8 cellular contexts compared by ENCODE assay signal in the genomic region with DNA sequence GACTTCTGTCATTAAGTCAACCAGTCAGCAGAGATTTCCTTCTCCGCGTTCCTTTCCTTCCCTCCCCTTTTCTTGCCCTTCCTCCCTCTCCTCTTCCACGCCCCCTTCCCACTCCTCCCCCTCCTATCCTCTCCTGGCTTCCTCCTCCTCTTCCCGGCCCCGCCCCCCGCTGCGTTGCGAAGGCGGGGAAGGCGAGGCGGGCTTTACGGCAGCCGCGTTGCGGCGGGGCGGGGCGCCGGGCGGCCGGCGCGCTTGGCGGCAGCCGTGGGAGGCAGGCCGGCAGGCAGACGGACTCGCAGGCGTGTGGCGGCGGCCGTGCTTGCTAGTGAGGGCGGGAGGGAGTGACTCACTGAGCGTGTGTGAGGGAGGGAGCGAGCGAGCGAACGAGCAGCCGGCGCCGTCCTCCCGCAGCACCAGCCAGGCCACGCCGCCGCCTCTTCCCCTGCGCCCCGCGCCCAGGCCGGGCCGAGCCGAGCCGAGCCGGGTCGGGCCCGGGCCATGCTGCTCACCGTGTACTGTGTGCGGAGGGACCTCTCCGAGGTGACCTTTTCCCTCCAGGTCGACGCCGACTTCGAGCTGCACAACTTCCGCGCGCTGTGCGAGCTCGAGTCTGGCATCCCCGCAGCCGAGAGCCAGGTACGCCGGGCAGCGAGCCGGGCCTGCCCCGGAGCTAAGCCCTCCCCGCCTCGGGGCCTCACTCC. TPM values are rescaled to one million over a fixed set of nuclear protein-coding genes. Genes with fewer than 3 reads are reported as not detected.
A peak's percentile ranks its signal among the peaks of the same experiment; 100 is the strongest.
DNase-seq lines count a peak whose midpoint lies in the region; ATAC-seq and TF ChIP-seq lines count a peak whose summit lies in the region.

A gene (plus strand): TSS at position 286 of the 701 bp plus-strand sequence. CDS start 213 bp downstream, at position 499.

- peaks cover 51% of the 10 kb centered on the region for H3K4me1 Mint-ChIP-seq in CD4-positive, alpha-beta T cell (ENCODE audit: low read depth)

- H3K9me3 ChIP-seq in CD4-positive, alpha-beta T cell (ENCODE audit: control insufficient read depth, low read length), result no peaks in the 10 kb centered on the region

- peak within 1 kb of the TSS; percentile 89 for H3K27ac Mint-ChIP-seq in CD4-positive, alpha-beta T cell

- DNase-seq in CD4-positive, alpha-beta T cell, result peak; percentile 84 to 95 (median 90)
- DNase-seq in HT-29 (ENCODE audit: low spot score) (peak; percentile 98), medulla oblongata (ENCODE audit: extremely low spot score) (peak; percentile 99)
- peak; percentile 93 for DNase-seq in NK-92 treated with Interleukin-12 subunit alpha and Interleukin-12 subunit beta, amount 100 ng/mL, for 24 hours (lab: John Stamatoyannopoulos, UW)
- DNase-seq in effector CD8-positive, alpha-beta T cell (lab: John Stamatoyannopoulos, UW), result peak; percentile 94
- DNase-seq in stimulated activated CD4-positive, alpha-beta T cell treated with anti-CD3 and anti-CD28 coated beads, TNF-alpha, amount 100 ng/mL, for 48 hours (ENCODE audit: low read depth in 3 of 3), result peak; percentile 87 to 92 (median 91)

- POLR2A ChIA-PET in CD4-positive, alpha-beta T cell (lab: Charles Lee), result interaction anchor here (0.8 to 3.3 kb wide), 5 partner anchors 38 to 90 kb away, joined by 3 to 33 read pairs (median 4); no protein-coding TSS in a partner anchor
- POLR2A ChIA-PET in activated CD8-positive, alpha-beta memory T cell treated with anti-CD3 and anti-CD28 coated beads for 36 hours (lab: Charles Lee), result interaction anchor here (1.0 to 1.8 kb wide), 4 partner anchors 10 to 90 kb away, joined by 3 to 14 read pairs (median 4); a partner anchor contains a TSS

- intact Hi-C loops in CD4-positive, alpha-beta T cell (cut with DNase I, micrococcal nuclease), result loop anchor here (1.0 to 10.0 kb wide), 8 partner anchors 14 to 597 kb away; a partner anchor contains a TSS

- peaks cover 7% of the 10 kb centered on the region for H3K36me3 Mint-ChIP-seq in CD4-positive, alpha-beta T cell (ENCODE audit: low read depth)

- H3K27me3 Mint-ChIP-seq in CD4-positive, alpha-beta T cell, result no peaks in the 10 kb centered on the region

- no peaks in the 10 kb centered on the region for H3K27me3 ChIP-seq in CD4-positive, alpha-beta T cell (ENCODE audit: control insufficient read depth, insufficient read depth, low read length)

- no peak for TF ChIP-seq CTCF in CD4-positive, alpha-beta T cell (IDR thresholded peaks at IDR 0.05)

- H3K9me3 Mint-ChIP-seq in CD4-positive, alpha-beta T cell, result no peaks in the 10 kb centered on the region

- ATAC-seq in CD4-positive, alpha-beta T cell (ENCODE audit: poor library complexity), result peak; percentile 90
- ATAC-seq in GM19467 (IDR thresholded peaks at IDR 0.05; ENCODE audit: unreplicated experiment), result peak; percentile 58

- CTCF ChIA-PET in CD4-positive, alpha-beta T cell (lab: Charles Lee), result interaction anchor here (1.3 kb wide), 1 partner anchor 14 kb away, joined by 5 read pairs; no protein-coding TSS in a partner anchor
- CTCF ChIA-PET in activated CD8-positive, alpha-beta memory T cell treated with anti-CD3 and anti-CD28 coated beads for 36 hours (lab: Charles Lee), result interaction anchor here (1.1 to 1.7 kb wide), 2 partner anchors 13 kb away, joined by 3 to 8 read pairs; no protein-coding TSS in a partner anchor

- peak within 1 kb of the TSS; percentile 97 for H3K4me3 Mint-ChIP-seq in CD4-positive, alpha-beta T cell

- peak within 1 kb of the TSS; percentile 91 for H3K27ac ChIP-seq in CD4-positive, alpha-beta T cell (ENCODE audit: low read depth, low read length)

RNA-seq across cellular contexts. Expression of the gene that starts here (rescaled TPM):
- total RNA-seq in CD4-positive, alpha-beta T cell, result 10 to 100 TPM; 24.2 to 29.9 TPM
- 18.7 and 31.1 TPM in 2 replicates for total RNA-seq in HT-29 (2014; rRNA removed; shearing (Covaris generic))
- total RNA-seq in activated CD8-positive, alpha-beta memory T cell treated with anti-CD3 and anti-CD28 coated beads for 36 hours, result 10 to 100 TPM; 45.2 to 47.1 TPM

Comparison
In these comparisons a context has a peak if more than half of its experiments do, and no peak if none do; other contexts are left out.
1. Peak in every context shown above with its lines: DNase-seq, ATAC-seq and H3K27ac ChIP-seq.